Comparison of ENCODE assay signal across 21 cellular contexts in the genomic region with DNA sequence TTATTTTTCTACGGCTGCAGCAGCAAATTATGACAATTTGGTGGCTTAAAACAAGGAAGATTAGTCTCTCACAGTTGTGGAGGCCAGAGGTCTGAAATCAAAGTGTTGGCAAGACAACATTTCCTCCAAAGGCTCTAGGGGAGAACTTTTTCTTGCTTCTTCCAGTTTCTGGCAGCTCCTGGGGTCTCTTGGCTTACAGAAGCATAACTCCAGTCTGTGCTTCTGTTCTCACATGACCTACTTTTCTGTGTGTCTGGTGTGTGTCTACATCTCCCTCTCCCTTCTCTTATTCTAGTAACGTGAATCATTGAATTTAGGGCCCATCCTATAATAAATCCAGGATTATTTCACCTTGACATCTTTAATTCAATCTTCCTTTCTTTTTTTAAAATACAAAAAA.
"Had no signal": no experiment of that assay in that cellular context is flagged by ENCODE, and none has a peak within 500 bp of the region (broad histone marks: within the 10 kb centered on the region; RNA-seq: fewer than 3 reads in every experiment).

No MANE protein-coding gene starts in this region.

- ATAC-seq: left lung; lower lobe of right lung; natural killer cell treated with Interleukin-12 subunit alpha and Interleukin-12 subunit beta and Interleukin-15 and Interleukin-18, amount 100 ng/mL, for 72 hours; stimulated activated naive B cell treated with anti-CD40 and anti-IgM and Interleukin-4, amounts not matched to agents 10 μg/mL and 1 μg/mL and 100 μg/mL, for 72 hours had no signal

- H3K79me2 ChIP-seq: hepatocyte, parathyroid adenoma had no signal

- H3K4me3 ChIP-seq: coronary artery, esophagus muscularis mucosa, hepatocyte, left lung, lower lobe of right lung, neural progenitor cell, sigmoid colon, spleen, thoracic aorta, tibial nerve, upper lobe of left lung had no signal

- H3K27me3 Mint-ChIP-seq: naive B cell; progenitor cell of endocrine pancreas; stimulated activated naive B cell treated with anti-CD40 and anti-IgM and Interleukin-4, amounts not matched to agents 10 μg/mL and 1 μg/mL and 100 μg/mL, for 72 hours; stimulated activated naive CD8-positive, alpha-beta T cell treated with anti-CD3 and anti-CD28 coated beads, Interleukin-15, Interleukin-2, amounts not matched to agents 100 ng/mL and 50 ng/mL, for 24 hours had no signal

- H3K4me1 Mint-ChIP-seq: naive B cell; neural progenitor cell; stimulated activated naive B cell treated with anti-CD40 and anti-IgM and Interleukin-4, amounts not matched to agents 10 μg/mL and 1 μg/mL and 100 μg/mL, for 72 hours had no signal

- DNase-seq: central memory CD4-positive, alpha-beta T cell; dermis blood vessel endothelial cell; effector memory CD4-positive, alpha-beta T cell; kidney; left lung; lower lobe of right lung; naive B cell; sigmoid colon; spleen; stimulated activated naive B cell treated with anti-CD40 and anti-IgM and Interleukin-4, amounts not matched to agents 10 μg/mL and 1 μg/mL and 100 μg/mL, for 72 hours; upper lobe of left lung had no signal

- H3K36me3 ChIP-seq: esophagus muscularis mucosa, left lung, lower lobe of right lung, neural progenitor cell, sigmoid colon, spleen, thoracic aorta, tibial nerve, upper lobe of left lung had no signal

- H3K4me3 Mint-ChIP-seq: naive B cell; natural killer cell treated with Interleukin-12 subunit alpha and Interleukin-12 subunit beta and Interleukin-15 and Interleukin-18, amount 100 ng/mL, for 72 hours; neural progenitor cell; stimulated activated naive B cell treated with anti-CD40 and anti-IgM and Interleukin-4, amounts not matched to agents 10 μg/mL and 1 μg/mL and 100 μg/mL, for 72 hours; stimulated activated naive CD8-positive, alpha-beta T cell treated with anti-CD3 and anti-CD28 coated beads, Interleukin-15, Interleukin-2, amounts not matched to agents 100 ng/mL and 50 ng/mL, for 24 hours had no signal

- H3K27ac ChIP-seq: coronary artery, esophagus muscularis mucosa, hepatocyte, left lung, lower lobe of right lung, neural progenitor cell, parathyroid adenoma, sigmoid colon, spleen, thoracic aorta, tibial nerve, upper lobe of left lung had no signal

- H3K27ac Mint-ChIP-seq: naive B cell; natural killer cell treated with Interleukin-12 subunit alpha and Interleukin-12 subunit beta and Interleukin-15 and Interleukin-18, amount 100 ng/mL, for 72 hours; neural progenitor cell; progenitor cell of endocrine pancreas; stimulated activated naive B cell treated with anti-CD40 and anti-IgM and Interleukin-4, amounts not matched to agents 10 μg/mL and 1 μg/mL and 100 μg/mL, for 72 hours; stimulated activated naive CD8-positive, alpha-beta T cell treated with anti-CD3 and anti-CD28 coated beads, Interleukin-15, Interleukin-2, amounts not matched to agents 100 ng/mL and 50 ng/mL, for 24 hours had no signal

- H3K4me2 ChIP-seq: hepatocyte, neural progenitor cell had no signal

- H3K27me3 ChIP-seq: esophagus muscularis mucosa, hepatocyte, left lung, neural progenitor cell, sigmoid colon, spleen, tibial nerve, upper lobe of left lung had no signal

- H3K36me3 Mint-ChIP-seq: naive B cell; natural killer cell treated with Interleukin-12 subunit alpha and Interleukin-12 subunit beta and Interleukin-15 and Interleukin-18, amount 100 ng/mL, for 72 hours; neural progenitor cell; stimulated activated naive B cell treated with anti-CD40 and anti-IgM and Interleukin-4, amounts not matched to agents 10 μg/mL and 1 μg/mL and 100 μg/mL, for 72 hours had no signal

- H3K9me3 Mint-ChIP-seq: natural killer cell treated with Interleukin-12 subunit alpha and Interleukin-12 subunit beta and Interleukin-15 and Interleukin-18, amount 100 ng/mL, for 72 hours; stimulated activated naive B cell treated with anti-CD40 and anti-IgM and Interleukin-4, amounts not matched to agents 10 μg/mL and 1 μg/mL and 100 μg/mL, for 72 hours had no signal

- H2AFZ ChIP-seq: hepatocyte, parathyroid adenoma had no signal

- H3K4me1 ChIP-seq: esophagus muscularis mucosa, left lung, lower lobe of right lung, neural progenitor cell, parathyroid adenoma, spleen, tibial nerve, upper lobe of left lung had no signal
